9 cellular contexts compared by ENCODE assay signal in the genomic region with DNA sequence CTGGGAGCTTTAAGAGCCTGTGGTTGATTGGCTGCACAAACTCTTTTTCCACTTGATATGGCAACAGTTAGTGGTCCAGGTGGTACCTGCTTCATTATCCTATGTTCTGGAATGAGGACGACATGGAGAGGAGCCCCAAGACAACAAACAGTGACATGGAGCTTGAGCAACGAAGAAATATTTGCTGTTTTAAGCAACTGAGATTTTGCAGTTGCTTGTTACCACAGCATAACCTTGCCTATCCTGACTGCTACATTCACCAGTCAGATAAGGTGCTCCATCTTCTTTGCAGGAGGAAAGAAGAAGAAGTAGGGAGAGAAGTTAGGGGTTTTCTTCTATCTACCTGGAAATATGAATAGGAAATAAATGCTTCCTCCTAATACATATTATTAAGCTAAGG. TPM values are rescaled to one million over a fixed set of nuclear protein-coding genes. Genes with fewer than 3 reads are reported as not detected.
"Had no signal": no experiment of that assay in that cellular context is flagged by ENCODE, and none has a peak within 500 bp of the region (broad histone marks: within the 10 kb centered on the region; RNA-seq: fewer than 3 reads in every experiment).

No MANE protein-coding gene starts in this region.

- DNase-seq: GM23248, GOT3, H9, HCEC 1CT, KG1 had no signal

- FAIRE-seq: H54, HTR-8/SVneo had no signal

- H3K27ac ChIP-seq: GM23248 had no signal

- H3K9ac ChIP-seq: GM23248 had no signal

- H3K4me3 ChIP-seq: GM23248 had no signal

- H2AFZ ChIP-seq: GM23248 had no signal

RNA-seq across cellular contexts. Expression of a gene that starts 7.5 kb away (rescaled TPM):
- total RNA-seq: GM23248, H9, HT-29 had no signal
- polyA plus RNA-seq: GM23248, IgD-negative memory B cell had no signal

RNA-seq across cellular contexts. Expression of a gene that starts 22.1 kb away (rescaled TPM):
- total RNA-seq: GM23248, HT-29 had no signal
- polyA plus RNA-seq: GM23248, IgD-negative memory B cell had no signal
